ENCODE assay signal across 15 cellular contexts in the genomic region with DNA sequence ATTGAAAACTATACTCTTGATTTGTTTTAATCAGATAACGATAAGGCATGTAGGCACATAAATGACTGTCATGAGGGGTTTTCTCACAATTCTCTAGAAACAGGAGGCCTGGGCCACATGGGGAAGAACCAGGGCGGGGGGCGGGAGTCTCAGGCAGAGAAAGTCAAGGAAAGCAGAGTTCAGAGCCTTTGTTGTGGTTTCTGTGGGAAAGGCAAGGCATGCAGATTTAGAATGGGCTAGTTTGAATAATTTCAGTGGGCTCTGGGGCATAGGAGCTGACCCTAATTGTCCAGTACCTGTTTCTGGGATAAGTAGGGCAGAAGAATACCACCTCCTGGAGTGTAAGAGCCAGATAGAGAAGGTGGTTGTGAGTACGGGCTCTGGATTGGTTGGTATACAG. TPM values are rescaled to one million over a fixed set of nuclear protein-coding genes. Genes with fewer than 3 reads are reported as not detected.
DNase-seq lines count a peak whose midpoint lies in the region; ATAC-seq and TF ChIP-seq lines count a peak whose summit lies in the region.
"Had no signal": no experiment of that assay in that cellular context is flagged by ENCODE, and none has a peak within 500 bp of the region (broad histone marks: within the 10 kb centered on the region; RNA-seq: fewer than 3 reads in every experiment).

No MANE protein-coding gene starts in this region.

- no peaks in the 10 kb centered on the region for H4K20me1 ChIP-seq in BLaER1 treated with 17β-estradiol and CSF1 and Interleukin-3, amounts not matched to agents 10 nM and 100 nM

- H3K4me1 ChIP-seq in BLaER1 treated with 17β-estradiol and CSF1 and Interleukin-3, amounts not matched to agents 10 nM and 100 nM = peaks cover 6 to 16% (median 14%) of the 10 kb centered on the region in 10 experiments; a peak in 18 of 20 replicates
- H3K4me1 ChIP-seq in testis (no peaks in the 10 kb centered on the region), SJCRH30 (no peaks in the 10 kb centered on the region)
- H3K4me1 ChIP-seq: BE2C, Caco-2 had no signal

- intact Hi-C loops in testis (cut with DNase I; ENCODE audit: low total_unique reads) (no loop called here), left cardiac atrium (cut with DNase I) (no loop called here)

- TF ChIP-seq CTCF in testis (IDR thresholded peaks at IDR 0.05) = no peak

- ATAC-seq in GM19324 (IDR thresholded peaks at IDR 0.05; ENCODE audit: low FRiP score, unreplicated experiment) (no peak), left cardiac atrium (no peak)
- ATAC-seq: HCT116 had no signal

- no peak overlapping the region for H3K27ac ChIP-seq in BLaER1 treated with 17β-estradiol and CSF1 and Interleukin-3, amounts not matched to agents 10 nM and 100 nM
- H3K27ac ChIP-seq in testis (no peak overlapping the region), SJCRH30 (no peak overlapping the region)
- H3K27ac ChIP-seq: GM23248 had no signal

- no peaks in the 10 kb centered on the region for H3K36me3 ChIP-seq in BLaER1 treated with 17β-estradiol and CSF1 and Interleukin-3, amounts not matched to agents 10 nM and 100 nM
- H3K36me3 ChIP-seq in testis (ENCODE audit: low read depth, missing control alignments) (no peaks in the 10 kb centered on the region), SJCRH30 (no peaks in the 10 kb centered on the region)
- H3K36me3 ChIP-seq: BE2C had no signal

- DNase-seq in KBM-7 = peak; percentile 21
- peak; percentile 54 for DNase-seq in OCI-M1 (lab: John Stamatoyannopoulos, UW)
- DNase-seq in islet precursor cell = peak; percentile 72
- DNase-seq in testis = no peak
- no peak for DNase-seq in SJCRH30
- no peak for DNase-seq in left cardiac atrium
- DNase-seq: BE2C; Caco-2; CD8-positive, alpha-beta memory T cell; GM23248; IMR-90 had no signal

- TF ChIP-seq POLR2A in testis (IDR thresholded peaks at IDR 0.05) = no peak

- H3K9me3 ChIP-seq in BLaER1 treated with 17β-estradiol and CSF1 and Interleukin-3, amounts not matched to agents 10 nM and 100 nM (replicated peaks in 1 of 11) = peaks cover 0 to 13% (median 0%) of the 10 kb centered on the region in 11 experiments; a peak in 6 of 22 replicates
- no peaks in the 10 kb centered on the region for H3K9me3 ChIP-seq in testis
- H3K9me3 ChIP-seq in SJCRH30 (replicated peaks) = no peaks in the 10 kb centered on the region; the same call in 1 of the 2 replicates
- H3K9me3 ChIP-seq: BE2C, Caco-2 had no signal

- peak overlapping the region; percentile 14 to 73 (median 52); a peak in 21 of 22 replicates for H3K4me2 ChIP-seq in BLaER1 treated with 17β-estradiol and CSF1 and Interleukin-3, amounts not matched to agents 10 nM and 100 nM

- WGBS in testis, 2 donors = 85 to 87% methylated on average over 4 of the region's 4 CpGs

- no peaks in the 10 kb centered on the region for H3K27me3 ChIP-seq in BLaER1 treated with 17β-estradiol and CSF1 and Interleukin-3, amounts not matched to agents 10 nM and 100 nM
- H3K27me3 ChIP-seq in testis (no peaks in the 10 kb centered on the region), SJCRH30 (0 out of 2 replicates have a peak, but pooled peaks cover 4% of the 10 kb centered on the region)
- H3K27me3 ChIP-seq: BE2C had no signal

- in situ Hi-C loops in KBM-7 (cut with MboI; ENCODE audit: low pct_unique_long_range_greater_than_20kb, low sequenced_read_pairs) = no loop called here

- no peak overlapping the region for H3K9ac ChIP-seq in BLaER1 treated with 17β-estradiol and CSF1 and Interleukin-3, amounts not matched to agents 10 nM and 100 nM
- H3K9ac ChIP-seq: GM23248 had no signal

- no peak overlapping the region for H3K4me3 ChIP-seq in BLaER1 treated with 17β-estradiol and CSF1 and Interleukin-3, amounts not matched to agents 10 nM and 100 nM
- H3K4me3 ChIP-seq in testis (no peak overlapping the region), SJCRH30 (no peak overlapping the region)
- H3K4me3 ChIP-seq: GM23248 had no signal

RNA-seq across cellular contexts. Expression of a gene that starts 41.4 kb away (rescaled TPM):
- total RNA-seq in testis = 1 to 10 TPM; 2.6 to 4.1 TPM
- 4.8 TPM for polyA plus RNA-seq in testis (ENCODE audit: insufficient read depth, low read depth, low replicate concordance)
- total RNA-seq in SJCRH30 (2014; rRNA removed; shearing (Covaris generic)) = 18.3 and 22.2 TPM in 2 replicates
- total RNA-seq in left cardiac atrium = 1 to 10 TPM; 4.9 to 7.2 TPM
- total RNA-seq: GM23248, HT-29 had no signal
- polyA plus RNA-seq: GM23248 had no signal

Comparison
In these comparisons a context has a peak if more than half of its experiments do, and no peak if none do; other contexts are left out.
1. DNase-seq: peak in KBM-7 (single experiment), OCI-M1 (single experiment) and islet precursor cell (single experiment); none in testis (single experiment), SJCRH30 (0 of 2) and left cardiac atrium (single experiment).